23 cellular contexts compared by ENCODE assay signal in genomic region chr2:16871426-16871825, GRCh38.
"Had no signal": no experiment of that assay in that cellular context is flagged by ENCODE, and none has a peak within 500 bp of the region (broad histone marks: within the 10 kb centered on the region; RNA-seq: fewer than 3 reads in every experiment).

No MANE protein-coding gene starts in this region.

- ATAC-seq: activated T-cell treated with anti-CD3 and anti-CD28 coated beads, Interleukin-2, amount 50 U/mL, for 4 hours; activated T-helper 17 cell treated with anti-CD3 and anti-CD28 coated beads, Interleukin-2, amount 50 U/mL, for 72 hours; esophagus mucosa; left cardiac atrium; right lobe of liver; stimulated activated naive CD8-positive, alpha-beta T cell treated with anti-CD3 and anti-CD28 coated beads, Interleukin-15, Interleukin-2, amounts not matched to agents 100 U/mL and 50 U/mL, for 24 hours had no signal

- H3K4me1 ChIP-seq: right lobe of liver, testis had no signal

- DNase-seq: activated CD4-positive, alpha-beta memory T cell treated with anti-CD3 and anti-CD28 coated beads, Interleukin-2, amount 10 ng/mL, durations not matched to agents 7 days and 5 days; activated CD4-positive, alpha-beta T cell treated with anti-CD3 and anti-CD28 coated beads, Interleukin-2, amount 10 ng/mL, durations not matched to agents 24 days and 14 days; activated CD4-positive, CD25-positive, alpha-beta regulatory T cell treated with anti-CD3 and anti-CD28 coated beads, Interleukin-2, amount 50 U/mL, for 72 hours; activated gamma-delta T cell treated with Interleukin-2 at 50 U/mL for 16 hours; activated naive CD4-positive, alpha-beta T cell treated with anti-CD3 and anti-CD28 coated beads, Interleukin-2, amount 50 U/mL, for 16 hours; activated T-cell treated with anti-CD3 and anti-CD28 coated beads, Interleukin-2, amount 50 U/mL, for 4 hours; amniotic stem cell; caudate nucleus; endodermal cell; foreskin fibroblast; head of caudate nucleus; hippocampal formation; left cardiac atrium; mammary epithelial cell; ovary; right lobe of liver; stimulated activated CD4-positive, alpha-beta T cell treated with anti-CD3 and anti-CD28 coated beads, Interleukin-2, amount 100 ng/mL, for 48 hours; stimulated activated naive CD8-positive, alpha-beta T cell treated with anti-CD3 and anti-CD28 coated beads, Interleukin-15, Interleukin-2, amounts not matched to agents 100 U/mL and 50 U/mL, for 24 hours; testis had no signal

- H3K27ac ChIP-seq: ovary, right lobe of liver, testis had no signal

- H3K36me3 ChIP-seq: ovary, right lobe of liver had no signal

- H3K9me3 ChIP-seq: ovary, right lobe of liver, testis had no signal

- H3K4me3 ChIP-seq: ovary, right lobe of liver, testis had no signal

- FAIRE-seq: keratinocyte, urothelium cell line had no signal

- H3K27me3 ChIP-seq: ovary, right lobe of liver, testis had no signal
